ENCODE assay signal across 1 cellular context in the genomic region with DNA sequence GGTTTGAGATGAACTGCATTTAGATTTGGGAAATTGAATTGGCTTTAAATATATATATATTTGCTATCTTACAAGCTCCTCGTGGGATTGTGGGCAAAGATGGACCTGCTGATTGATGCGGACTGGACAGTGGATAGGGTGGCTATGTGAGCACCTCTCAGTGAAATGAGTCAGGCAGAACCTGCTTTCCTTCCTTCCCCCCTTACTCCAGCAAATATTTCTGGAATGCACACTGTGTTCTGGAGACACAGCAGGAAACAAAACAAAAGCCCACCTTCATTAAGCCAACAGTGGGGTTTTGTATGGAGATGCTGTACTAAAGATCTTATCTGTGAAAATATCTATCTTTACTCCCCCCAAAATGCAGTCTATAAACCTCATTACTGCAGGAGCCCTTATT.
TF ChIP-seq lines count a peak whose summit lies in the region.

No MANE protein-coding gene starts in this region.

TF ChIP-seq in H1, 55 proteins besides CTCF, POLR2A, EP300 and RAD21:
- TF ChIP-seq TAF7 (optimal IDR thresholded peaks at IDR 0.05; ENCODE audit: borderline replicate concordance, low read depth, low read length) (no peak), TEAD4 (IDR thresholded peaks at IDR 0.05; ENCODE audit: low read depth, low read length) (peak; percentile 77; the same call in 1 of the 2 replicates)
